16 cellular contexts compared by ENCODE assay signal in the genomic region with DNA sequence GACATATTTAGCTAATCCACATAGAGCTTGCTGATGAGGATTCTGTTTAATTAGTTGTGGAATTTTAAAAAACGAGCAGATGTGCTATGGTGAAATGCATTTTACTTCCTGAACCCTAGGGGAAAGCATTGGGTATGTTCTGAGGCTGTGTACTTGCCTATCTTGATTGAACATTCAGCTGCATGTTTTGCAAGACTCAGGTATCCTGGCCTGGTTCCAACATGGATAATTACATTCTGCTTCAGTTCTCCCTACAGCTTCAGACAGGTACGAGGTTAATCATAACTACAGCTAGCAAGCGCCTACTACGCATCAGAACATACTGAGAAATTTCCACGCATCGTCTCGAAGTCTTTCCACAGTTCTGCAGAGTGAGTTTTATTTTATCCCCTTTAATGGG.
"Had no signal": no experiment of that assay in that cellular context is flagged by ENCODE, and none has a peak within 500 bp of the region (broad histone marks: within the 10 kb centered on the region; RNA-seq: fewer than 3 reads in every experiment).

No MANE protein-coding gene starts in this region.

- ATAC-seq: activated CD8-positive, alpha-beta T cell treated with anti-CD3 and anti-CD28 coated beads for 36 hours; activated T-cell treated with anti-CD3 and anti-CD28 coated beads, Interleukin-2, amount 50 U/mL, for 4 hours; esophagus mucosa; mucosa of descending colon; naive thymus-derived CD4-positive, alpha-beta T cell; upper lobe of right lung had no signal

- DNase-seq: activated B cell treated with CpG ODN at 0.5 μM for 24 hours; activated CD4-positive, alpha-beta T cell treated with anti-CD3 and anti-CD28 coated beads for 48 hours; activated CD8-positive, alpha-beta T cell treated with anti-CD3 and anti-CD28 coated beads for 36 hours; activated effector memory CD4-positive, alpha-beta T cell treated with Interleukin-2 at 50 U/mL for 16 hours; activated naive CD4-positive, alpha-beta T cell treated with anti-CD3 and anti-CD28 coated beads, Interleukin-2, amount 50 U/mL, for 16 hours; activated T-cell treated with anti-CD3 and anti-CD28 coated beads, Interleukin-2, amount 50 U/mL, for 4 hours; mucosa of descending colon; naive thymus-derived CD4-positive, alpha-beta T cell; retina; stimulated activated CD4-positive, alpha-beta T cell treated with anti-CD3 and anti-CD28 coated beads, Interleukin-12 subunit alpha, Interleukin-12 subunit beta, amount 100 ng/mL, for 4 hours; stimulated activated CD4-positive, alpha-beta T cell treated with anti-CD3 and anti-CD28 coated beads, Interleukin-2, amount 100 ng/mL, for 24 hours; stomach; upper lobe of right lung had no signal

- H3K4me3 ChIP-seq: cardiac muscle cell, mucosa of descending colon, stomach, thoracic aorta, upper lobe of right lung had no signal
